Comparison of ENCODE assay signal across 15 cellular contexts in the genomic region with DNA sequence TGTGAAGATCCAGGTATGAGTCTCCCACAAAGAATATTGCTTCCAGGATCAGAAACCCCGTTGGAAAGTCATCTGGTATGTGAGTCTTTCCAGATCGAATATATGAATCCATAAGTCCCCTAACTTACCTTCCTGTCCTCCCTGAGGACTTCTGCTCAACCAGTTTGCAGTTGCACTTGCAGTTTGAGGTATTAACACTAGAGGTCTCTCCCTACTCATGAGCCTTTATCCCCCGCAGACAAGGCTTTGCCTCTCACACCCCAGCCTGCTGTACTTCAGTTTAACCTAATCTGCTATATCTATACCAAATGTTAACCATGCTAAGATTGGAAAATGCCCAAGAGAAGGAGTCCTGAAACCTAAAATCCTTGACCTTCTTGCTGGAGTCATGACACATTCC.
DNase-seq lines count a peak whose midpoint lies in the region; ATAC-seq and TF ChIP-seq lines count a peak whose summit lies in the region.
"Had no signal": no experiment of that assay in that cellular context is flagged by ENCODE, and none has a peak within 500 bp of the region (broad histone marks: within the 10 kb centered on the region; RNA-seq: fewer than 3 reads in every experiment).

No MANE protein-coding gene starts in this region.

- no peak overlapping the region for H3K4me3 ChIP-seq in psoas muscle
- H3K4me3 ChIP-seq: dorsolateral prefrontal cortex, SJSA1, thoracic aorta had no signal

- H3K27ac Mint-ChIP-seq in chondrocyte (ENCODE audit: unreplicated experiment) = no peak overlapping the region
- H3K27ac Mint-ChIP-seq: activated CD4-positive, alpha-beta memory T cell treated with anti-CD3 and anti-CD28 coated beads, Interleukin-2, amount 10 ng/mL, durations not matched to agents 7 days and 5 days; activated naive CD8-positive, alpha-beta T cell; naive B cell had no signal

- H3K27me3 ChIP-seq in psoas muscle (ENCODE audit: insufficient read depth in 3 of 3, low read length in 2 of 3) = no peaks in the 10 kb centered on the region

- peak; percentile 12 for DNase-seq in NCI-H1105 treated with DMSO at 0.1 percent for 48 hours (lab: John Stamatoyannopoulos, UW)
- DNase-seq in NCI-H1105 (lab: John Stamatoyannopoulos, UW) = no peak
- no peak for DNase-seq in chondrocyte (ENCODE audit: low spot score)
- no peak for DNase-seq in psoas muscle
- no peak for DNase-seq in DMS153 treated with DMSO at 0.1 percent for 48 hours (lab: John Stamatoyannopoulos, UW; ENCODE audit: unreplicated experiment)
- DNase-seq in stimulated activated CD4-positive, alpha-beta T cell treated with anti-CD3 and anti-CD28 coated beads, Interleukin-1b, Interleukin-23, amount 100 ng/mL, for 48 hours = no peak
- no peak for DNase-seq in 8988T
- DNase-seq: activated CD4-positive, alpha-beta memory T cell treated with anti-CD3 and anti-CD28 coated beads, Interleukin-2, amount 10 ng/mL, durations not matched to agents 7 days and 5 days; dorsolateral prefrontal cortex; hippocampal formation; naive B cell had no signal

- peaks cover 11% of the 10 kb centered on the region for H3K27me3 Mint-ChIP-seq in chondrocyte (ENCODE audit: low read depth)
- H3K27me3 Mint-ChIP-seq: activated CD4-positive, alpha-beta memory T cell treated with anti-CD3 and anti-CD28 coated beads, Interleukin-2, amount 10 ng/mL, durations not matched to agents 7 days and 5 days; activated naive CD8-positive, alpha-beta T cell; naive B cell had no signal

- no peaks in the 10 kb centered on the region for H3K4me1 ChIP-seq in psoas muscle
- H3K4me1 ChIP-seq: SJSA1 had no signal

- no peaks in the 10 kb centered on the region for H3K9me3 ChIP-seq in psoas muscle
- H3K9me3 ChIP-seq: SJSA1, thoracic aorta had no signal

- no peak overlapping the region for H3K27ac ChIP-seq in psoas muscle
- H3K27ac ChIP-seq: dorsolateral prefrontal cortex, SJSA1, thoracic aorta had no signal

- H3K9me3 Mint-ChIP-seq in chondrocyte (ENCODE audit: low read depth) = no peaks in the 10 kb centered on the region

- H3K4me3 Mint-ChIP-seq in chondrocyte (ENCODE audit: unreplicated experiment) = no peak overlapping the region
- H3K4me3 Mint-ChIP-seq: activated CD4-positive, alpha-beta memory T cell treated with anti-CD3 and anti-CD28 coated beads, Interleukin-2, amount 10 ng/mL, durations not matched to agents 7 days and 5 days; activated naive CD8-positive, alpha-beta T cell; naive B cell had no signal

- H3K36me3 Mint-ChIP-seq in chondrocyte (ENCODE audit: low read depth) = no peaks in the 10 kb centered on the region
- H3K36me3 Mint-ChIP-seq: activated naive CD8-positive, alpha-beta T cell; naive B cell had no signal

- H3K4me1 Mint-ChIP-seq in chondrocyte (ENCODE audit: low read depth) = no peaks in the 10 kb centered on the region
- H3K4me1 Mint-ChIP-seq: activated CD4-positive, alpha-beta memory T cell treated with anti-CD3 and anti-CD28 coated beads, Interleukin-2, amount 10 ng/mL, durations not matched to agents 7 days and 5 days; naive B cell had no signal

- WGBS in psoas muscle, 3 donors = 35 to 39% (median 37%) methylated on average over 3 of the region's 3 CpGs

- TF ChIP-seq CTCF in LNCAP (IDR thresholded peaks at IDR 0.05) = peak; percentile 40; the same call in 1 of the 2 replicates
- peak; percentile 42 for TF ChIP-seq CTCF in chondrocyte (IDR thresholded peaks at IDR 0.05)
- peak; percentile 11 for TF ChIP-seq CTCF in psoas muscle (IDR thresholded peaks at IDR 0.05)

- no peak for ATAC-seq in psoas muscle

- no peaks in the 10 kb centered on the region for H3K36me3 ChIP-seq in psoas muscle (ENCODE audit: insufficient read depth in 1 of 2, low read depth in 1 of 2)
- H3K36me3 ChIP-seq: SJSA1, thoracic aorta had no signal

- intact Hi-C loops in psoas muscle (cut with DNase I) = no loop called here
